Comparison of ENCODE assay signal across 8 cellular contexts in genomic region chr14:81534510-81535074, GRCh38. TPM values are rescaled to one million over a fixed set of nuclear protein-coding genes. Genes with fewer than 3 reads are reported as not detected.
DNase-seq lines count a peak whose midpoint lies in the region; ATAC-seq and TF ChIP-seq lines count a peak whose summit lies in the region.

No MANE protein-coding gene starts in this region.

- peak overlapping the region; percentile 85 to 86 for H3K27ac Mint-ChIP-seq in natural killer cell treated with Interleukin-12 subunit alpha and Interleukin-12 subunit beta and Interleukin-15 and Interleukin-18, amount 100 ng/mL, for 72 hours
- H3K27ac Mint-ChIP-seq in natural killer cell (peak overlapping the region in 1 of 2 donors; percentile 82), activated B cell treated with CpG ODN at 0.5 μM for 24 hours (peak overlapping the region; percentile 85), memory B cell (peak overlapping the region; percentile 5)

- POLR2A ChIA-PET in activated B cell treated with CpG ODN at 0.5 μM for 24 hours (lab: Charles Lee) = interaction anchor here (0.5 to 1.9 kb wide), 4 partner anchors 27 to 593 kb away, joined by 3 to 25 read pairs (median 5); partner anchors contain the start of genes CEP128 and GTF2A1

- peaks cover 19 to 35% of the 10 kb centered on the region in 2 donors for H3K4me1 Mint-ChIP-seq in natural killer cell treated with Interleukin-12 subunit alpha and Interleukin-12 subunit beta and Interleukin-15 and Interleukin-18, amount 100 ng/mL, for 72 hours (ENCODE audit: low read depth in 2 of 2)
- H3K4me1 Mint-ChIP-seq in natural killer cell (peaks cover 26 to 29% of the 10 kb centered on the region in 2 donors), activated B cell treated with CpG ODN at 0.5 μM for 24 hours (peaks cover 54% of the 10 kb centered on the region), memory B cell (peaks cover 17% of the 10 kb centered on the region)

- peaks cover 2% of the 10 kb centered on the region for H3K9me3 Mint-ChIP-seq in natural killer cell treated with Interleukin-12 subunit alpha and Interleukin-12 subunit beta and Interleukin-15 and Interleukin-18, amount 100 ng/mL, for 72 hours
- H3K9me3 Mint-ChIP-seq in natural killer cell = peaks cover 0 to 4% of the 10 kb centered on the region in 2 donors
- peaks cover 3% of the 10 kb centered on the region for H3K9me3 Mint-ChIP-seq in activated B cell treated with CpG ODN at 0.5 μM for 24 hours
- peaks cover 3% of the 10 kb centered on the region for H3K9me3 Mint-ChIP-seq in memory B cell

- intact Hi-C loops in natural killer cell (cut with micrococcal nuclease) = loop anchor here (10.0 kb wide), 1 partner anchor 60 kb away; no protein-coding TSS in a partner anchor
- intact Hi-C loops in activated B cell treated with CpG ODN at 0.5 μM for 24 hours (cut with micrococcal nuclease) = loop anchor here (1.0 to 5.0 kb wide), 4 partner anchors 60 to 593 kb away; partner anchors contain the start of genes CEP128 and TSHR

- no peak for DNase-seq in natural killer cell treated with Interleukin-12 subunit alpha and Interleukin-12 subunit beta and Interleukin-15 and Interleukin-18, amount 100 ng/mL, for 72 hours (ENCODE audit: low spot score)
- DNase-seq in natural killer cell = no peak
- no peak for DNase-seq in activated B cell treated with CpG ODN at 0.5 μM for 24 hours
- no peak for DNase-seq in memory B cell (ENCODE audit: low spot score in 2 of 2)
- no peak for DNase-seq in EL
- DNase-seq in GM03348 (ENCODE audit: low spot score) = no peak
- no peak for DNase-seq in superior temporal gyrus (ENCODE audit: extremely low spot score)
- DNase-seq in GOT3 (lab: John Stamatoyannopoulos, UW) = no peak

- H3K27me3 Mint-ChIP-seq in natural killer cell treated with Interleukin-12 subunit alpha and Interleukin-12 subunit beta and Interleukin-15 and Interleukin-18, amount 100 ng/mL, for 72 hours = peaks cover 11 to 18% of the 10 kb centered on the region in 2 donors
- H3K27me3 Mint-ChIP-seq in natural killer cell (ENCODE audit: low read depth in 2 of 2) = peaks cover 8 to 28% of the 10 kb centered on the region in 2 donors
- peaks cover 1% of the 10 kb centered on the region for H3K27me3 Mint-ChIP-seq in activated B cell treated with CpG ODN at 0.5 μM for 24 hours
- peaks cover 1% of the 10 kb centered on the region for H3K27me3 Mint-ChIP-seq in memory B cell

- TF ChIP-seq CTCF in natural killer cell (IDR thresholded peaks at IDR 0.05) (no peak), activated B cell treated with CpG ODN at 0.5 μM for 24 hours (IDR thresholded peaks at IDR 0.05) (no peak)

- peak overlapping the region; percentile 25 for H3K4me3 Mint-ChIP-seq in natural killer cell treated with Interleukin-12 subunit alpha and Interleukin-12 subunit beta and Interleukin-15 and Interleukin-18, amount 100 ng/mL, for 72 hours
- H3K4me3 Mint-ChIP-seq in natural killer cell = no peak overlapping the region
- peak overlapping the region; percentile 24 for H3K4me3 Mint-ChIP-seq in activated B cell treated with CpG ODN at 0.5 μM for 24 hours
- H3K4me3 Mint-ChIP-seq in memory B cell = peak overlapping the region; percentile 11

- CTCF ChIA-PET in activated B cell treated with CpG ODN at 0.5 μM for 24 hours (lab: Charles Lee) = no interaction called here

- H3K36me3 Mint-ChIP-seq in natural killer cell treated with Interleukin-12 subunit alpha and Interleukin-12 subunit beta and Interleukin-15 and Interleukin-18, amount 100 ng/mL, for 72 hours = peaks cover 4% of the 10 kb centered on the region
- H3K36me3 Mint-ChIP-seq in natural killer cell (peaks cover 5% of the 10 kb centered on the region), activated B cell treated with CpG ODN at 0.5 μM for 24 hours (ENCODE audit: low read depth) (peaks cover 12% of the 10 kb centered on the region), memory B cell (peaks cover 3% of the 10 kb centered on the region)

- ATAC-seq in natural killer cell treated with Interleukin-12 subunit alpha and Interleukin-12 subunit beta and Interleukin-15 and Interleukin-18, amount 100 ng/mL, for 72 hours = no peak
- ATAC-seq in natural killer cell (no peak), activated B cell treated with CpG ODN at 0.5 μM for 24 hours (ENCODE audit: low read depth) (no peak), memory B cell (ENCODE audit: low read depth) (no peak)

RNA-seq across cellular contexts. Expression of gene SEL1L, which starts 0.9 kb away (rescaled TPM):
- total RNA-seq in natural killer cell treated with Interleukin-12 subunit alpha and Interleukin-12 subunit beta and Interleukin-15 and Interleukin-18, amount 100 ng/mL, for 72 hours = 100 to 1,000 TPM in 1 of 2 donors, 10 to 100 TPM in 1; 54.9 to 113 TPM
- total RNA-seq in natural killer cell (10 to 100 TPM; 55.0 to 93.0 (median 77.0) TPM), activated B cell treated with CpG ODN at 0.5 μM for 24 hours (52.9 and 55.4 TPM in 2 replicates)
